24 cellular contexts compared by ENCODE assay signal in genomic region chr1:233919786-233920185, GRCh38. TPM values are rescaled to one million over a fixed set of nuclear protein-coding genes. Genes with fewer than 3 reads are reported as not detected.
DNase-seq lines count a peak whose midpoint lies in the region; ATAC-seq and TF ChIP-seq lines count a peak whose summit lies in the region.
"Had no signal": no experiment of that assay in that cellular context is flagged by ENCODE, and none has a peak within 500 bp of the region (broad histone marks: within the 10 kb centered on the region; RNA-seq: fewer than 3 reads in every experiment).

No MANE protein-coding gene starts in this region.

- no peaks in the 10 kb centered on the region for H3K36me3 Mint-ChIP-seq in chondrocyte (ENCODE audit: low read depth)
- H3K36me3 Mint-ChIP-seq: CD14-positive monocyte; CD8-positive, alpha-beta memory T cell had no signal

- CTCF ChIA-PET in Panc1 (lab: Charles Lee) = no interaction called here

- TF ChIP-seq CTCF in Panc1 (IDR thresholded peaks at IDR 0.05) (no peak), foreskin keratinocyte (conservative IDR thresholded peaks at IDR 0.05) (no peak), chondrocyte (IDR thresholded peaks at IDR 0.05) (no peak), uterus (IDR thresholded peaks at IDR 0.05) (no peak)

- ATAC-seq in Panc1 = peak; percentile 55
- peak; percentile 21 for ATAC-seq in foreskin keratinocyte
- ATAC-seq: GM12878, GM23338, HCT116 had no signal

- no TSS peak for BruUV-seq in Panc1 (replicated peaks; lab: Mats Ljungman, UMichigan)

- H3K27me3 Mint-ChIP-seq in chondrocyte (ENCODE audit: low read depth) = no peaks in the 10 kb centered on the region

- in situ Hi-C loops in Panc1 (cut with HindIII; ENCODE audit: low pct_unique_long_range_greater_than_20kb, low sequenced_read_pairs) = no loop called here

- H3K36me3 ChIP-seq in Panc1 (ENCODE audit: control insufficient read depth, insufficient read depth, low read length) (no peaks in the 10 kb centered on the region), uterus (no peaks in the 10 kb centered on the region)
- H3K36me3 ChIP-seq: BE2C; BLaER1 treated with 17β-estradiol and CSF1 and Interleukin-3, amounts not matched to agents 10 nM and 100 nM had no signal

- H3K4me3 ChIP-seq in Panc1 (ENCODE audit: low read depth in 2 of 2, low read length in 2 of 2) (no peak overlapping the region), uterus (no peak overlapping the region)
- H3K4me3 ChIP-seq: BLaER1 treated with 17β-estradiol and CSF1 and Interleukin-3, amounts not matched to agents 10 nM and 100 nM; GM12878; GM23338 had no signal

- H3K4me1 Mint-ChIP-seq in chondrocyte (ENCODE audit: low read depth) = no peaks in the 10 kb centered on the region
- H3K4me1 Mint-ChIP-seq: CD14-positive monocyte; CD8-positive, alpha-beta memory T cell had no signal

- H3K9me3 Mint-ChIP-seq in chondrocyte (ENCODE audit: low read depth) = peaks cover 12% of the 10 kb centered on the region

- H3K4me1 ChIP-seq in Panc1 (ENCODE audit: control insufficient read depth, insufficient read depth, low read length) (peaks cover 44% of the 10 kb centered on the region), foreskin keratinocyte (peaks cover 10% of the 10 kb centered on the region), uterus (no peaks in the 10 kb centered on the region)
- H3K4me1 ChIP-seq: BE2C; BLaER1 treated with 17β-estradiol and CSF1 and Interleukin-3, amounts not matched to agents 10 nM and 100 nM had no signal

- intact Hi-C loops in Panc1 (cut with micrococcal nuclease; ENCODE audit: unreplicated experiment) = no loop called here
- intact Hi-C loops in uterus (cut with DNase I; ENCODE audit: low total_unique reads) = no loop called here

- H3K4me3 Mint-ChIP-seq in chondrocyte (ENCODE audit: unreplicated experiment) = no peak overlapping the region
- H3K4me3 Mint-ChIP-seq: CD14-positive monocyte; CD4-positive, alpha-beta T cell; CD8-positive, alpha-beta memory T cell; GM23338; H9 had no signal

- H3K27ac ChIP-seq in Panc1 (ENCODE audit: low read length) (peak overlapping the region; percentile 66), foreskin keratinocyte (no peak overlapping the region), uterus (no peak overlapping the region)
- H3K27ac ChIP-seq: BLaER1 treated with 17β-estradiol and CSF1 and Interleukin-3, amounts not matched to agents 10 nM and 100 nM had no signal

- TF ChIP-seq POLR2A in uterus (IDR thresholded peaks at IDR 0.05) = no peak

- DNase-seq in Daoy (ENCODE audit: low read depth) (peak; percentile 54), Panc1 (ENCODE audit: low read depth, low spot score) (no peak), SKM-1 treated with dmso at 0.1 percent for 144 hours (lab: John Stamatoyannopoulos, UW; ENCODE audit: unreplicated experiment) (peak; percentile 55), foreskin keratinocyte (no peak), chondrocyte (ENCODE audit: low spot score) (no peak), uterus (no peak), NCI-H1417 (lab: John Stamatoyannopoulos, UW) (no peak), NCI-H1105 (lab: John Stamatoyannopoulos, UW) (no peak)
- DNase-seq: AML-193; BE2C; CD4-positive, alpha-beta T cell; CD8-positive, alpha-beta memory T cell; DMS 273 treated with DMSO at 0.1 percent for 48 hours; DMS53; DMS79 treated with DMSO at 0.1 percent for 48 hours; GDM1; H9 had no signal

- H3K9me3 ChIP-seq in Panc1 (ENCODE audit: control insufficient read depth, insufficient read depth, low read depth, low read length) (no peaks in the 10 kb centered on the region), uterus (no peaks in the 10 kb centered on the region)
- H3K9me3 ChIP-seq: BE2C had no signal

- no peaks in the 10 kb centered on the region for H3K27me3 ChIP-seq in Panc1 (ENCODE audit: control insufficient read depth, insufficient read depth, low read length)
- H3K27me3 ChIP-seq in foreskin keratinocyte = no peaks in the 10 kb centered on the region
- H3K27me3 ChIP-seq in uterus = no peaks in the 10 kb centered on the region
- H3K27me3 ChIP-seq: BLaER1 treated with 17β-estradiol and CSF1 and Interleukin-3, amounts not matched to agents 10 nM and 100 nM had no signal

- H3K27ac Mint-ChIP-seq in chondrocyte (ENCODE audit: unreplicated experiment) = no peak overlapping the region
- H3K27ac Mint-ChIP-seq: CD14-positive monocyte; CD4-positive, alpha-beta T cell; CD8-positive, alpha-beta memory T cell; GM23338; H9 had no signal

- POLR2A ChIA-PET in Panc1 (lab: Charles Lee) = no interaction called here

RNA-seq across cellular contexts. Expression of gene SLC35F3, which starts 15.3 kb away (rescaled TPM):
- 4.9 and 7.5 TPM in 2 replicates for total RNA-seq in Daoy (2014; rRNA removed; shearing (Covaris generic))
- 19.1 TPM for total RNA-seq in Panc1 (2021; ENCODE audit: unreplicated experiment)
- 15.3 TPM for polyA plus RNA-seq in Panc1 (2012; ENCODE audit: insufficient read length)
- 9.4 and 9.5 TPM in 2 replicates for total RNA-seq in foreskin keratinocyte
- polyA plus RNA-seq in foreskin keratinocyte = 6.0 and 6.4 TPM in 2 replicates
- total RNA-seq in chondrocyte = not detected in 3 replicates
- total RNA-seq in uterus = under 1 TPM in 3 of 4 donors, not detected in 1; 0.24 to 0.62 (median 0.26) TPM
- total RNA-seq: A172, H4 had no signal

Comparison
In these comparisons a context has a peak if more than half of its experiments do, and no peak if none do; other contexts are left out.
1. DNase-seq: peak in Daoy (single experiment) and SKM-1 treated with dmso at 0.1 percent for 144 hours (single experiment); none in Panc1 (single experiment), foreskin keratinocyte (0 of 2), chondrocyte (single experiment), uterus (0 of 2), NCI-H1417 (0 of 3) and NCI-H1105 (single experiment).